In genomic region chr14:63308723-63309317, GRCh38 we compare ENCODE assay signal across 9 cellular contexts. TPM values are rescaled to one million over a fixed set of nuclear protein-coding genes. Genes with fewer than 3 reads are reported as not detected.
DNase-seq lines count a peak whose midpoint lies in the region; ATAC-seq and TF ChIP-seq lines count a peak whose summit lies in the region.
"Had no signal": no experiment of that assay in that cellular context is flagged by ENCODE, and none has a peak within 500 bp of the region (broad histone marks: within the 10 kb centered on the region; RNA-seq: fewer than 3 reads in every experiment).

No MANE protein-coding gene starts in this region.

- no peak overlapping the region for H3K27ac ChIP-seq in gastrocnemius medialis

- no peaks in the 10 kb centered on the region for H3K4me1 ChIP-seq in gastrocnemius medialis

- ATAC-seq in gastrocnemius medialis: no peak
- ATAC-seq: mucosa of descending colon had no signal

- H3K36me3 ChIP-seq in gastrocnemius medialis: no peaks in the 10 kb centered on the region

- intact Hi-C loops in posterior cingulate gyrus (cut with DNase I): no loop called here
- intact Hi-C loops in gastrocnemius medialis (cut with DNase I; ENCODE audit: low total_unique reads): no loop called here

- TF ChIP-seq POLR2A in gastrocnemius medialis (IDR thresholded peaks at IDR 0.05): no peak

- H3K27me3 ChIP-seq in gastrocnemius medialis: no peaks in the 10 kb centered on the region

- peak in 1 of 5 experiments; percentile 14 for TF ChIP-seq CTCF in gastrocnemius medialis (IDR thresholded peaks at IDR 0.05 in 4 of 5, conservative IDR thresholded peaks at IDR 0.05 in 1 of 5)

- in situ Hi-C loops in gastrocnemius medialis (cut with MboI; ENCODE audit: low sequenced_read_pairs in 4 of 4): no loop called here

- CTCF ChIA-PET in HEK293T (lab: Yijun Ruan, JAX): interaction anchor here (0.7 to 1.6 kb wide), 5 partner anchors 9 to 994 kb away, joined by 3 to 5 read pairs (median 5); no protein-coding TSS in a partner anchor

- H3K9me3 ChIP-seq in gastrocnemius medialis: no peaks in the 10 kb centered on the region
- H3K9me3 ChIP-seq: mucosa of descending colon had no signal

- DNase-seq in EH (ENCODE audit: low read depth): peak; percentile 14
- DNase-seq in HEK293T (ENCODE audit: extremely low spot score): peak; percentile 33
- peak; percentile 32 to 42 for DNase-seq in SHP77 (lab: John Stamatoyannopoulos, UW)
- peak; percentile 29 for DNase-seq in left kidney (ENCODE audit: low read depth, low spot score)
- DNase-seq in AG08395 (ENCODE audit: low spot score): no peak
- DNase-seq in posterior cingulate gyrus: no peak
- no peak for DNase-seq in NCI-H1930 (lab: John Stamatoyannopoulos, UW)
- no peak for DNase-seq in gastrocnemius medialis

- POLR2A ChIA-PET in HEK293T (lab: Yijun Ruan, JAX): no interaction called here

- H3K4me3 ChIP-seq in gastrocnemius medialis: no peak overlapping the region
- H3K4me3 ChIP-seq: mucosa of descending colon had no signal

TF ChIP-seq in HEK293T, 16 proteins besides CTCF, POLR2A, EP300 and RAD21:
- TF ChIP-seq CTBP1 (IDR thresholded peaks at IDR 0.05; ENCODE audit: borderline replicate concordance) (no peak), ARNT (IDR thresholded peaks at IDR 0.05) (no peak), BHLHE40 (IDR thresholded peaks at IDR 0.05; ENCODE audit: borderline replicate concordance) (no peak), FOXM1 (IDR thresholded peaks at IDR 0.05; ENCODE audit: borderline replicate concordance) (no peak), LEF1 (IDR thresholded peaks at IDR 0.05; ENCODE audit: borderline replicate concordance) (no peak), NFRKB (IDR thresholded peaks at IDR 0.05) (no peak), TARDBP (IDR thresholded peaks at IDR 0.05) (no peak), FOXK2 (IDR thresholded peaks at IDR 0.05) (no peak), ELF4 (IDR thresholded peaks at IDR 0.05) (no peak), PKNOX1 (IDR thresholded peaks at IDR 0.05) (no peak), FOXA1 (IDR thresholded peaks at IDR 0.05) (no peak), ZNF384 (IDR thresholded peaks at IDR 0.05) (no peak), SP1 (IDR thresholded peaks at IDR 0.05) (no peak), HDGF (IDR thresholded peaks at IDR 0.05; ENCODE audit: borderline replicate concordance) (no peak)
TF ChIP-seq in HEK293T: peak in this region for 0.

RNA-seq across cellular contexts. Expression of gene GPHB5, which starts 9.9 kb away (rescaled TPM):
- not detected for total RNA-seq in gastrocnemius medialis
- total RNA-seq: mucosa of descending colon had no signal

Comparison
In these comparisons a context has a peak if more than half of its experiments do, and no peak if none do; other contexts are left out.
1. DNase-seq: peak in EH (single experiment), HEK293T (single experiment), SHP77 (2 of 2) and left kidney (single experiment); none in AG08395 (single experiment), posterior cingulate gyrus (0 of 10), NCI-H1930 (0 of 2) and gastrocnemius medialis (0 of 2).